ENCODE assay signal across 22 cellular contexts in genomic region chr19:35274323-35274722, GRCh38. TPM values are rescaled to one million over a fixed set of nuclear protein-coding genes. Genes with fewer than 3 reads are reported as not detected.
"Had no signal": no experiment of that assay in that cellular context is flagged by ENCODE, and none has a peak within 500 bp of the region (broad histone marks: within the 10 kb centered on the region; RNA-seq: fewer than 3 reads in every experiment).

No MANE protein-coding gene starts in this region.

- H3K27me3 Mint-ChIP-seq: activated naive CD8-positive, alpha-beta T cell treated with anti-CD3 and anti-CD28 coated beads, Interleukin-2, amount 10 ng/mL, durations not matched to agents 7 days and 5 days; progenitor cell of endocrine pancreas; stimulated activated naive CD8-positive, alpha-beta T cell treated with anti-CD3 and anti-CD28 coated beads, Interleukin-15, amount 100 ng/mL, for 72 hours had no signal

- H3K4me1 Mint-ChIP-seq: activated naive CD8-positive, alpha-beta T cell treated with anti-CD3 and anti-CD28 coated beads, Interleukin-2, amount 10 ng/mL, durations not matched to agents 7 days and 5 days had no signal

- H3K4me3 Mint-ChIP-seq: activated naive CD8-positive, alpha-beta T cell treated with anti-CD3 and anti-CD28 coated beads, Interleukin-2, amount 10 ng/mL, durations not matched to agents 7 days and 5 days; endodermal cell; stimulated activated naive CD8-positive, alpha-beta T cell treated with anti-CD3 and anti-CD28 coated beads, Interleukin-15, amount 100 ng/mL, for 72 hours had no signal

- H3K27me3 ChIP-seq: cardiac muscle cell, right atrium auricular region, suprapubic skin, upper lobe of left lung had no signal

- H3K9me3 Mint-ChIP-seq: activated naive CD8-positive, alpha-beta T cell treated with anti-CD3 and anti-CD28 coated beads, Interleukin-2, amount 10 ng/mL, durations not matched to agents 7 days and 5 days; endodermal cell; stimulated activated naive CD8-positive, alpha-beta T cell treated with anti-CD3 and anti-CD28 coated beads, Interleukin-15, amount 100 ng/mL, for 72 hours had no signal

- H3K27ac Mint-ChIP-seq: activated naive CD8-positive, alpha-beta T cell treated with anti-CD3 and anti-CD28 coated beads, Interleukin-2, amount 10 ng/mL, durations not matched to agents 7 days and 5 days; endodermal cell; progenitor cell of endocrine pancreas; stimulated activated naive CD8-positive, alpha-beta T cell treated with anti-CD3 and anti-CD28 coated beads, Interleukin-15, amount 100 ng/mL, for 72 hours had no signal

- ATAC-seq: left lobe of liver; stimulated activated naive CD8-positive, alpha-beta T cell treated with anti-CD3 and anti-CD28 coated beads, Interleukin-15, amount 100 ng/mL, for 72 hours had no signal

- H3K9me3 ChIP-seq: right atrium auricular region, suprapubic skin, upper lobe of left lung had no signal

- H3K27ac ChIP-seq: cardiac muscle cell, right atrium auricular region, SK-N-MC, suprapubic skin, upper lobe of left lung had no signal

- H3K4me3 ChIP-seq: cardiac muscle cell, right atrium auricular region, SK-N-MC, suprapubic skin, upper lobe of left lung had no signal

- DNase-seq: activated CD8-positive, alpha-beta memory T cell treated with anti-CD3 and anti-CD28 coated beads for 24 hours; activated naive CD8-positive, alpha-beta T cell treated with anti-CD3 and anti-CD28 coated beads, Interleukin-2, amount 10 ng/mL, durations not matched to agents 7 days and 5 days; endodermal cell; head of caudate nucleus; midbrain; stimulated activated CD4-positive, alpha-beta T cell treated with anti-CD3 and anti-CD28 coated beads, Interleukin-2, amount 100 ng/mL, for 24 hours; stimulated activated naive CD8-positive, alpha-beta T cell treated with anti-CD3 and anti-CD28 coated beads, Interleukin-15, amount 100 ng/mL, for 72 hours; T-helper 9 cell; upper lobe of left lung had no signal

RNA-seq across cellular contexts. Expression of gene HAMP, which starts 8.0 kb away (rescaled TPM):
- total RNA-seq: epithelial cell of proximal tubule, frontal cortex, skeletal muscle tissue had no signal
- polyA plus RNA-seq: neural cell had no signal

RNA-seq across cellular contexts. Expression of gene MAG, which starts 17.6 kb away (rescaled TPM):
- total RNA-seq: endodermal cell, epithelial cell of proximal tubule, frontal cortex, lung microvascular endothelial cell, omental fat pad, right atrium auricular region, suprapubic skin had no signal
- polyA plus RNA-seq: neural cell had no signal

RNA-seq across cellular contexts. Expression of gene LSR, which starts 25.5 kb away (rescaled TPM):
- polyA plus RNA-seq: neural cell had no signal

RNA-seq across cellular contexts. Expression of gene FAM187B, which starts 45.8 kb away (rescaled TPM):
- total RNA-seq: activated naive CD8-positive, alpha-beta T cell treated with anti-CD3 and anti-CD28 coated beads, Interleukin-2, amount 10 ng/mL, durations not matched to agents 7 days and 5 days; cardiac muscle cell; endodermal cell; epithelial cell of proximal tubule; frontal cortex; kidney; left lobe of liver; lung microvascular endothelial cell; omental fat pad; progenitor cell of endocrine pancreas; right atrium auricular region; skeletal muscle tissue; suprapubic skin; upper lobe of left lung had no signal
- polyA plus RNA-seq: cardiac muscle cell, neural cell had no signal
